ENCODE assay signal across 9 cellular contexts in genomic region chr17:77325537-77325825, GRCh38.
DNase-seq lines count a peak whose midpoint lies in the region; ATAC-seq, FAIRE-seq and TF ChIP-seq lines count a peak whose summit lies in the region.
"Had no signal": no experiment of that assay in that cellular context is flagged by ENCODE, and none has a peak within 500 bp of the region (broad histone marks: within the 10 kb centered on the region; RNA-seq: fewer than 3 reads in every experiment).

No MANE protein-coding gene starts in this region.

- H2AFZ ChIP-seq in SK-N-SH (ENCODE audit: low read depth) (no peak overlapping the region), astrocyte (ENCODE audit: low read depth, low read length) (no peak overlapping the region)

- H3K4me1 Mint-ChIP-seq in astrocyte (ENCODE audit: low read depth, unreplicated experiment), result peaks cover 39% of the 10 kb centered on the region

- H3K4me1 ChIP-seq in SK-N-SH (ENCODE audit: control insufficient read depth in 1 of 2, insufficient read depth in 2 of 2, low read depth in 1 of 2, low read length in 1 of 2), result peaks cover 43 to 51% of the 10 kb centered on the region in 2 experiments; a peak in 3 of 4 replicates
- H3K4me1 ChIP-seq in astrocyte (ENCODE audit: insufficient read depth, low read length), result peaks cover 47% of the 10 kb centered on the region
- H3K4me1 ChIP-seq in psoas muscle, result peaks cover 48% of the 10 kb centered on the region

- no peak overlapping the region for H3K4me3 Mint-ChIP-seq in astrocyte (ENCODE audit: unreplicated experiment)

- no peak for TF ChIP-seq RAD21 in SK-N-SH (IDR thresholded peaks at IDR 0.05; ENCODE audit: low read length)

- intact Hi-C loops in psoas muscle (cut with DNase I), result loop anchor here in 1 of 2 donors (5.0 kb wide), 1 partner anchor 102 kb away; no protein-coding TSS in a partner anchor

- peaks cover 11% of the 10 kb centered on the region for H3K27me3 Mint-ChIP-seq in astrocyte (ENCODE audit: low read depth, unreplicated experiment)

- peak overlapping the region; percentile 36 to 98 for H3K27ac ChIP-seq in SK-N-SH (ENCODE audit: low read depth in 2 of 2, low read length in 1 of 2)
- peak overlapping the region; percentile 98 for H3K27ac ChIP-seq in astrocyte (ENCODE audit: low read depth, low read length)
- H3K27ac ChIP-seq in psoas muscle, result peak overlapping the region; percentile 88

- H3K36me3 ChIP-seq in SK-N-SH (replicated peaks in 1 of 2; ENCODE audit: control insufficient read depth in 1 of 2, insufficient read depth in 2 of 2, low read length in 1 of 2), result no peaks in the 10 kb centered on the region
- no peaks in the 10 kb centered on the region for H3K36me3 ChIP-seq in astrocyte (ENCODE audit: insufficient read depth, low read length)
- no peaks in the 10 kb centered on the region for H3K36me3 ChIP-seq in psoas muscle (ENCODE audit: insufficient read depth in 1 of 2, low read depth in 1 of 2)

- H3K9ac ChIP-seq in SK-N-SH (no peak overlapping the region), astrocyte (ENCODE audit: low read length) (peak overlapping the region; percentile 81)

- FAIRE-seq in astrocyte (lab: Jason Lieb, UNC), result no peak
- FAIRE-seq: A204.1 had no signal

- H3K9me2 ChIP-seq in SK-N-SH, result no peaks in the 10 kb centered on the region

- H3F3A ChIP-seq in SK-N-SH (replicated peaks; ENCODE audit: insufficient read depth), result peaks cover 31% of the 10 kb centered on the region

- H3K9me3 ChIP-seq in SK-N-SH (no peaks in the 10 kb centered on the region), astrocyte (ENCODE audit: insufficient read depth, low read depth, low read length) (no peaks in the 10 kb centered on the region), psoas muscle (no peaks in the 10 kb centered on the region)

- peak overlapping the region; percentile 1; the same call in 1 of the 2 replicates for H3K4me2 ChIP-seq in SK-N-SH
- peak overlapping the region; percentile 68 for H3K4me2 ChIP-seq in astrocyte (ENCODE audit: low read length)

- H3K4me3 ChIP-seq in SK-N-SH (ENCODE audit: low read depth in 2 of 2, low read length in 1 of 2), result no peak overlapping the region
- no peak overlapping the region for H3K4me3 ChIP-seq in astrocyte (ENCODE audit: insufficient read depth, low read depth, low read length)
- no peak overlapping the region for H3K4me3 ChIP-seq in psoas muscle

- DNase-seq in SK-N-SH (peak; percentile 32), astrocyte (ENCODE audit: low read depth) (no peak), psoas muscle (no peak), NCI-H187 treated with DMSO at 0.1 percent for 48 hours (lab: John Stamatoyannopoulos, UW) (no peak), hypothalamus (lab: John Stamatoyannopoulos, UW) (no peak), NCI-H510A treated with DMSO at 0.1 percent for 48 hours (lab: John Stamatoyannopoulos, UW) (no peak)

- no peak for ATAC-seq in SK-N-SH treated with all-trans-retinoic acid at 6 μM for 48 hours
- peak; percentile 11 for ATAC-seq in HG02885 (IDR thresholded peaks at IDR 0.05; ENCODE audit: poor library complexity, unreplicated experiment)
- ATAC-seq in psoas muscle, result no peak

- H3K9me3 Mint-ChIP-seq in astrocyte (ENCODE audit: unreplicated experiment), result no peaks in the 10 kb centered on the region

- H3K79me2 ChIP-seq in SK-N-SH (ENCODE audit: insufficient read depth) (peaks cover 77% of the 10 kb centered on the region), astrocyte (ENCODE audit: insufficient read depth, low read length) (peaks cover 75% of the 10 kb centered on the region)

- no peak for TF ChIP-seq CTCF in SK-N-SH (IDR thresholded peaks at IDR 0.05)
- TF ChIP-seq CTCF in astrocyte (IDR thresholded peaks at IDR 0.05; ENCODE audit: insufficient read depth, low read depth, low read length), result no peak
- no peak for TF ChIP-seq CTCF in psoas muscle (IDR thresholded peaks at IDR 0.05)

- no peak overlapping the region for H3K27ac Mint-ChIP-seq in astrocyte (ENCODE audit: unreplicated experiment)

- H3K36me3 Mint-ChIP-seq in astrocyte (ENCODE audit: low read depth, unreplicated experiment), result no peaks in the 10 kb centered on the region

- TF ChIP-seq EP300 in SK-N-SH (IDR thresholded peaks at IDR 0.05; ENCODE audit: borderline replicate concordance in 1 of 2, low read depth in 1 of 2, low read length in 1 of 2), result no peak

- no peaks in the 10 kb centered on the region for H3K27me3 ChIP-seq in SK-N-SH (ENCODE audit: insufficient read depth)
- H3K27me3 ChIP-seq in astrocyte (ENCODE audit: insufficient read depth, low read length), result no peaks in the 10 kb centered on the region
- no peaks in the 10 kb centered on the region for H3K27me3 ChIP-seq in psoas muscle (ENCODE audit: insufficient read depth in 3 of 3, low read length in 2 of 3)

- 95% methylated on average over 4 of the region's 7 CpGs for WGBS in SK-N-SH (ENCODE audit: low lambda C conversion rate)
- 50 to 70% (median 65%) methylated on average over 7 of the region's 7 CpGs for WGBS in psoas muscle, 3 donors

- H4K20me1 ChIP-seq in SK-N-SH (ENCODE audit: insufficient read depth), result no peaks in the 10 kb centered on the region
- H4K20me1 ChIP-seq in astrocyte (ENCODE audit: insufficient read depth, low read length), result peaks cover 46% of the 10 kb centered on the region

- CTCF ChIA-PET in SK-N-SH (lab: Yijun Ruan, JAX), result interaction anchor here (1.1 to 1.4 kb wide), 2 partner anchors 16 to 105 kb away, joined by 3 to 11 read pairs; no protein-coding TSS in a partner anchor

- POLR2A ChIA-PET in SK-N-SH (lab: Yijun Ruan, JAX), result interaction anchor here (0.8 kb wide), 1 partner anchor 52 kb away, joined by 3 read pairs; no protein-coding TSS in a partner anchor

TF ChIP-seq in SK-N-SH, 30 proteins besides CTCF, POLR2A, EP300 and RAD21 (continues in another document):
- TF ChIP-seq FOSL2 (IDR thresholded peaks at IDR 0.05; ENCODE audit: borderline replicate concordance, low read depth), result no peak
- TF ChIP-seq EZH2phosphoT487 (IDR thresholded peaks at IDR 0.05; ENCODE audit: borderline replicate concordance, low read depth), result no peak
- no peak for TF ChIP-seq NFIC (IDR thresholded peaks at IDR 0.05; ENCODE audit: borderline replicate concordance)
- no peak for TF ChIP-seq TEAD4 (IDR thresholded peaks at IDR 0.05; ENCODE audit: borderline replicate concordance, insufficient read depth)
- no peak for TF ChIP-seq NRF1 (IDR thresholded peaks at IDR 0.05; ENCODE audit: low read depth, low read length)
- no peak for TF ChIP-seq YY1 (IDR thresholded peaks at IDR 0.05; ENCODE audit: low read depth)
- TF ChIP-seq FOXM1 (IDR thresholded peaks at IDR 0.05; ENCODE audit: low read depth), result no peak
- no peak for TF ChIP-seq MEF2A (IDR thresholded peaks at IDR 0.05; ENCODE audit: borderline replicate concordance, low read depth)
- TF ChIP-seq RFX5 (IDR thresholded peaks at IDR 0.05; ENCODE audit: low read length), result no peak
- no peak for TF ChIP-seq RXRA (IDR thresholded peaks at IDR 0.05; ENCODE audit: borderline replicate concordance, low read depth)
- no peak for TF ChIP-seq JUND (IDR thresholded peaks at IDR 0.05)
- TF ChIP-seq USF1 (IDR thresholded peaks at IDR 0.05; ENCODE audit: borderline replicate concordance, low read depth), result no peak
- TF ChIP-seq GATA2 (CRISPR knock-in tag; IDR thresholded peaks at IDR 0.05), result no peak

TF ChIP-seq in SK-N-SH treated with all-trans-retinoic acid at 6 μM for 48 hours, 23 proteins besides CTCF, POLR2A, EP300 and RAD21 (continues in another document):
- TF ChIP-seq, protein P1, sequence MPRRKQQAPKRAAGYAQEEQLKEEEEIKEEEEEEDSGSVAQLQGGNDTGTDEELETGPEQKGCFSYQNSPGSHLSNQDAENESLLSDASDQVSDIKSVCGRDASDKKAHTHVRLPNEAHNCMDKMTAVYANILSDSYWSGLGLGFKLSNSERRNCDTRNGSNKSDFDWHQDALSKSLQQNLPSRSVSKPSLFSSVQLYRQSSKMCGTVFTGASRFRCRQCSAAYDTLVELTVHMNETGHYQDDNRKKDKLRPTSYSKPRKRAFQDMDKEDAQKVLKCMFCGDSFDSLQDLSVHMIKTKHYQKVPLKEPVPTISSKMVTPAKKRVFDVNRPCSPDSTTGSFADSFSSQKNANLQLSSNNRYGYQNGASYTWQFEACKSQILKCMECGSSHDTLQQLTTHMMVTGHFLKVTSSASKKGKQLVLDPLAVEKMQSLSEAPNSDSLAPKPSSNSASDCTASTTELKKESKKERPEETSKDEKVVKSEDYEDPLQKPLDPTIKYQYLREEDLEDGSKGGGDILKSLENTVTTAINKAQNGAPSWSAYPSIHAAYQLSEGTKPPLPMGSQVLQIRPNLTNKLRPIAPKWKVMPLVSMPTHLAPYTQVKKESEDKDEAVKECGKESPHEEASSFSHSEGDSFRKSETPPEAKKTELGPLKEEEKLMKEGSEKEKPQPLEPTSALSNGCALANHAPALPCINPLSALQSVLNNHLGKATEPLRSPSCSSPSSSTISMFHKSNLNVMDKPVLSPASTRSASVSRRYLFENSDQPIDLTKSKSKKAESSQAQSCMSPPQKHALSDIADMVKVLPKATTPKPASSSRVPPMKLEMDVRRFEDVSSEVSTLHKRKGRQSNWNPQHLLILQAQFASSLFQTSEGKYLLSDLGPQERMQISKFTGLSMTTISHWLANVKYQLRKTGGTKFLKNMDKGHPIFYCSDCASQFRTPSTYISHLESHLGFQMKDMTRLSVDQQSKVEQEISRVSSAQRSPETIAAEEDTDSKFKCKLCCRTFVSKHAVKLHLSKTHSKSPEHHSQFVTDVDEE (CRISPR knock-in tag; IDR thresholded peaks at IDR 0.05), result no peak
- TF ChIP-seq ZFP3 (CRISPR knock-in tag; IDR thresholded peaks at IDR 0.05) (no peak), GLIS3 (CRISPR knock-in tag; IDR thresholded peaks at IDR 0.05) (no peak), ZFP30 (CRISPR knock-in tag; IDR thresholded peaks at IDR 0.05) (no peak), ARNTL (CRISPR knock-in tag; IDR thresholded peaks at IDR 0.05; ENCODE audit: borderline replicate concordance, low read depth) (no peak), ZNF565 (CRISPR knock-in tag; conservative IDR thresholded peaks at IDR 0.05; ENCODE audit: low read depth) (no peak)
- TF ChIP-seq, protein P2, sequence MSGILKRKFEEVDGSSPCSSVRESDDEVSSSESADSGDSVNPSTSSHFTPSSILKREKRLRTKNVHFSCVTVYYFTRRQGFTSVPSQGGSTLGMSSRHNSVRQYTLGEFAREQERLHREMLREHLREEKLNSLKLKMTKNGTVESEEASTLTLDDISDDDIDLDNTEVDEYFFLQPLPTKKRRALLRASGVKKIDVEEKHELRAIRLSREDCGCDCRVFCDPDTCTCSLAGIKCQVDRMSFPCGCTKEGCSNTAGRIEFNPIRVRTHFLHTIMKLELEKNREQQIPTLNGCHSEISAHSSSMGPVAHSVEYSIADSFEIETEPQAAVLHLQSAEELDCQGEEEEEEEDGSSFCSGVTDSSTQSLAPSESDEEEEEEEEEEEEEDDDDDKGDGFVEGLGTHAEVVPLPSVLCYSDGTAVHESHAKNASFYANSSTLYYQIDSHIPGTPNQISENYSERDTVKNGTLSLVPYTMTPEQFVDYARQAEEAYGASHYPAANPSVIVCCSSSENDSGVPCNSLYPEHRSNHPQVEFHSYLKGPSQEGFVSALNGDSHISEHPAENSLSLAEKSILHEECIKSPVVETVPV (CRISPR knock-in tag; IDR thresholded peaks at IDR 0.05), result no peak
